8 cellular contexts compared by ENCODE assay signal in the genomic region with DNA sequence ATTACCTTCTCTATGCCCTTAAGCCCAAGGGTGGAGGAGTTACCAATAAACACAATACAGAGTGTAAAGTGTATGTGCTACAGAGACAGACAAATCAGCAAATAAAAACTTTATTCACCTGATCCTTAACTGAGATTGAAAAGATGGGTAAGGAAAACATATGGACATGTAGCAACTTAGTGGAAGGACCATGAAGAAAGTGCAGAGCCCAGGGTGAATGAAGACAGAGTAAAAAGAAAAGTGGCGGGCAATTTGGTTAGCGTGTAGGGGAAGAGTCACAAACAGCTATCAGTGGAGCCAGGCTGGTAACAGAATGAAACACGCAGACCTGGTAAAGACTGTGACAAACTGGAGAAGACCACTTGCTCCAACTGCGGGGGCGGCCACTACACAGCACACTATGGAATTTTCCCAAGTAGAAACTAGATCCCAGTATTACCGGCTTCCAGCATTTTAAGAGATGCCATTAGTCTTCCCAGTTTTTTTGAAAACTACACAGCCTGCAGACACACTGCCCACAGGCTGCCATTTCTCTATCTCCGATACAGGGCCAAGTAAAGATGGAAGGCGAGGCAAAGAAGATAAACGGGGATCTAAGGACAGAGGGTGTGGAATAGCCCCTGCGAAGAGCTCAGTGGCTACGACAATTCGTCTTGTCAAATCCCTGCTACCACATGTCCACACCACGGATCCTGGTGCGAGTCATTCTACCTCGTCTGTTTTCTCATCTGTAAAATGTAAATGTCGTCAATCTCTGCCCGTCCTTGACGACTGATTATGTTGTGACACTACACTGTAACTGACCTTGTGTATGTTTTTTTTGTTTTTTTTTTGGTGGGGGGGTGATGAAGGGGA. TPM values are rescaled to one million over a fixed set of nuclear protein-coding genes. Genes with fewer than 3 reads are reported as not detected.
DNase-seq lines count a peak whose midpoint lies in the region; ATAC-seq and TF ChIP-seq lines count a peak whose summit lies in the region.

No MANE protein-coding gene starts in this region.

- DNase-seq in activated CD4-positive, alpha-beta T cell treated with anti-CD3 and anti-CD28 coated beads for 48 hours, result peak; percentile 31
- DNase-seq in activated CD4-positive, alpha-beta T cell treated with anti-CD3 and anti-CD28 coated beads, Interleukin-2, amount 50 U/mL, for 1 hour, result no peak
- no peak for DNase-seq in neural crest cell (ENCODE audit: low read depth, low spot score)
- no peak for DNase-seq in KG1 (lab: John Stamatoyannopoulos, UW)

- H3K27me3 Mint-ChIP-seq in neural crest cell (ENCODE audit: low read depth), result peaks cover 18% of the 10 kb centered on the region

- ATAC-seq in esophagus mucosa (peak; percentile 32), GM18907 (IDR thresholded peaks at IDR 0.05; ENCODE audit: unreplicated experiment) (no peak), HG03571 (IDR thresholded peaks at IDR 0.05; ENCODE audit: unreplicated experiment) (no peak)

- H3K27me3 ChIP-seq in SU-DHL-6 (ENCODE audit: low read length), result no peaks in the 10 kb centered on the region

- no peaks in the 10 kb centered on the region for H3K9me2 ChIP-seq in SU-DHL-6 (replicated peaks; ENCODE audit: insufficient read depth, low read length)

- peak overlapping the region; percentile 88 for H3K4me3 Mint-ChIP-seq in neural crest cell

- no peak overlapping the region for H2AFZ ChIP-seq in SU-DHL-6 (ENCODE audit: low read depth, low read length, severe bottlenecking)

- H3K9ac ChIP-seq in SU-DHL-6 (ENCODE audit: low read length), result peak overlapping the region; percentile 94

- no peaks in the 10 kb centered on the region for H3K9me3 ChIP-seq in SU-DHL-6 (ENCODE audit: insufficient read depth, low read length)

- peaks cover 13% of the 10 kb centered on the region for H3K36me3 Mint-ChIP-seq in neural crest cell (ENCODE audit: low read depth)

- TF ChIP-seq CTCF in SU-DHL-6 (IDR thresholded peaks at IDR 0.05; ENCODE audit: insufficient read depth, low read length, poor library complexity, severe bottlenecking) (no peak), neural crest cell (conservative IDR thresholded peaks at IDR 0.05) (no peak)

- H3K27ac ChIP-seq in SU-DHL-6 (ENCODE audit: low read depth, low read length), result peak overlapping the region; percentile 60; the same call in 1 of the 2 replicates

- no peaks in the 10 kb centered on the region for H3F3A ChIP-seq in SU-DHL-6 (ENCODE audit: insufficient read depth)

- H3K4me3 ChIP-seq in SU-DHL-6 (ENCODE audit: insufficient read depth, low read length, poor library complexity, severe bottlenecking), result peak overlapping the region; percentile 84

- H3K4me1 Mint-ChIP-seq in neural crest cell, result peaks cover 26% of the 10 kb centered on the region

- peaks cover 20% of the 10 kb centered on the region for H4K20me1 ChIP-seq in SU-DHL-6 (ENCODE audit: low read depth, low read length)

- peak overlapping the region; percentile 71 for H3K4me2 ChIP-seq in SU-DHL-6 (ENCODE audit: low read depth, low read length, poor library complexity, severe bottlenecking)

- H3K79me2 ChIP-seq in SU-DHL-6 (ENCODE audit: insufficient read depth, low read length), result peaks cover 48% of the 10 kb centered on the region

- H3K27ac Mint-ChIP-seq in neural crest cell (ENCODE audit: unreplicated experiment), result peak overlapping the region; percentile 93

- peaks cover 6% of the 10 kb centered on the region; the same call in 1 of the 2 replicates for H3K36me3 ChIP-seq in SU-DHL-6 (ENCODE audit: low read length)

- H3K9me3 Mint-ChIP-seq in neural crest cell, result peaks cover 3% of the 10 kb centered on the region

RNA-seq across cellular contexts. Expression of gene UQCRFS1, which starts 1.2 kb away (rescaled TPM):
- total RNA-seq in esophagus mucosa (34.2 TPM), neural crest cell (34.8 and 36.1 TPM in 2 replicates)
